Comparison of ENCODE assay signal across 8 cellular contexts in genomic region chr2:42792583-42793313, GRCh38. TPM values are rescaled to one million over a fixed set of nuclear protein-coding genes. Genes with fewer than 3 reads are reported as not detected.
DNase-seq lines count a peak whose midpoint lies in the region; ATAC-seq and TF ChIP-seq lines count a peak whose summit lies in the region.

HAAO (minus strand) TSS chr2:42792583; CDS start chr2:42792536, 47 bp downstream.

- H3K4me1 Mint-ChIP-seq in nephron progenitor cell, result peaks cover 60% of the 10 kb centered on the region

- 0 out of 2 replicates have a peak, but pooled peaks cover 2% of the 10 kb centered on the region for H3K9me3 ChIP-seq in SJSA1 (replicated peaks)

- peaks cover 41% of the 10 kb centered on the region for H3K27me3 Mint-ChIP-seq in nephron progenitor cell (ENCODE audit: low read depth, poor library complexity)

- peaks cover 29% of the 10 kb centered on the region for H3K36me3 Mint-ChIP-seq in nephron progenitor cell (ENCODE audit: low read depth)

- H3K9me3 Mint-ChIP-seq in nephron progenitor cell, result peaks cover 11% of the 10 kb centered on the region

- peak; percentile 29 for ATAC-seq in GM21529 (IDR thresholded peaks at IDR 0.05; ENCODE audit: unreplicated experiment)

- peak within 1 kb of the TSS; percentile 16 for H3K27ac Mint-ChIP-seq in nephron progenitor cell

- no peak within 1 kb of the TSS for H3K27ac ChIP-seq in SJSA1

- H3K4me3 ChIP-seq in SJSA1 (peak within 1 kb of the TSS; percentile 22), fibroblast of villous mesenchyme (ENCODE audit: low read depth, low read length) (peak within 1 kb of the TSS; percentile 47)

- H3K27me3 ChIP-seq in SJSA1 (replicated peaks), result 0 out of 2 replicates have a peak, but pooled peaks cover 3% of the 10 kb centered on the region

- peak within 1 kb of the TSS; percentile 82 for H3K4me3 Mint-ChIP-seq in nephron progenitor cell

- TF ChIP-seq CTCF in fibroblast of villous mesenchyme (IDR thresholded peaks at IDR 0.05; ENCODE audit: insufficient read depth, low read depth, low read length) (no peak), nephron progenitor cell (IDR thresholded peaks at IDR 0.05) (peak; percentile 18)

- DNase-seq in ELR (ENCODE audit: low read depth) (peak; percentile 27), SJSA1 (ENCODE audit: low read depth in 1 of 2, low spot score in 2 of 2) (no peak), fibroblast of villous mesenchyme (ENCODE audit: low read depth) (no peak), nephron progenitor cell (peak; percentile 75), GF-D8 (lab: John Stamatoyannopoulos, UW) (no peak), H4 (ENCODE audit: low spot score) (no peak)
- no peak for DNase-seq in NK-92 treated with Interleukin-12 subunit alpha and Interleukin-12 subunit beta, amount 100 ng/mL, for 24 hours (lab: John Stamatoyannopoulos, UW)

- peaks cover 7% of the 10 kb centered on the region for H3K4me1 ChIP-seq in SJSA1 (replicated peaks)

- H3K36me3 ChIP-seq in SJSA1, result no peaks in the 10 kb centered on the region

RNA-seq across cellular contexts. Expression of gene HAAO, which starts in this region (rescaled TPM):
- not detected in 2 replicates for total RNA-seq in SJSA1 (2014; rRNA removed; shearing (Covaris generic))
- 0.43 and 1.6 TPM in 2 replicates for total RNA-seq in fibroblast of villous mesenchyme
- not detected in 2 replicates for total RNA-seq in H4 (2014; rRNA removed; shearing (Covaris generic))

Comparison
In these comparisons a context has a peak if more than half of its experiments do, and no peak if none do; other contexts are left out.
1. DNase-seq: peak in ELR (single experiment) and nephron progenitor cell (single experiment); none in SJSA1 (0 of 2), fibroblast of villous mesenchyme (single experiment), GF-D8 (single experiment), NK-92 treated with Interleukin-12 subunit alpha and Interleukin-12 subunit beta, amount 100 ng/mL, for 24 hours (single experiment) and H4 (single experiment).